Comparison of ENCODE assay signal across 26 cellular contexts in genomic region chr15:39591141-39591895, GRCh38. TPM values are rescaled to one million over a fixed set of nuclear protein-coding genes. Genes with fewer than 3 reads are reported as not detected.
DNase-seq lines count a peak whose midpoint lies in the region; ATAC-seq, FAIRE-seq and TF ChIP-seq lines count a peak whose summit lies in the region.
"Had no signal": no experiment of that assay in that cellular context is flagged by ENCODE, and none has a peak within 500 bp of the region (broad histone marks: within the 10 kb centered on the region; RNA-seq: fewer than 3 reads in every experiment).

No MANE protein-coding gene starts in this region.

- peaks cover 8% of the 10 kb centered on the region for H3K36me3 Mint-ChIP-seq in activated CD4-positive, alpha-beta T cell treated with anti-CD3 and anti-CD28 coated beads, Interleukin-2, amount 10 ng/mL, durations not matched to agents 24 days and 14 days (ENCODE audit: low read depth)
- H3K36me3 Mint-ChIP-seq: CD4-positive, CD25-positive, alpha-beta regulatory T cell had no signal

- H3K4me3 ChIP-seq in bronchial epithelial cell (ENCODE audit: low read depth, low read length) (no peak overlapping the region), fibroblast of villous mesenchyme (ENCODE audit: low read depth, low read length) (no peak overlapping the region)
- H3K4me3 ChIP-seq: colonic mucosa, tibial artery had no signal

- H3K27me3 Mint-ChIP-seq in activated CD4-positive, alpha-beta T cell treated with anti-CD3 and anti-CD28 coated beads, Interleukin-2, amount 10 ng/mL, durations not matched to agents 24 days and 14 days, result peaks cover 3% of the 10 kb centered on the region

- TF ChIP-seq CTCF in bronchial epithelial cell (IDR thresholded peaks at IDR 0.05; ENCODE audit: insufficient read depth, low read length, severe bottlenecking) (no peak), fibroblast of villous mesenchyme (IDR thresholded peaks at IDR 0.05; ENCODE audit: insufficient read depth, low read depth, low read length) (no peak)

- no peaks in the 10 kb centered on the region for H3K9me3 Mint-ChIP-seq in activated CD4-positive, alpha-beta T cell treated with anti-CD3 and anti-CD28 coated beads, Interleukin-2, amount 10 ng/mL, durations not matched to agents 24 days and 14 days
- H3K9me3 Mint-ChIP-seq: CD4-positive, CD25-positive, alpha-beta regulatory T cell; nephron progenitor cell had no signal

- peaks cover 50% of the 10 kb centered on the region for H3K36me3 ChIP-seq in bronchial epithelial cell (ENCODE audit: control insufficient read depth, insufficient read depth, low read length)

- peak; percentile 76 for FAIRE-seq in bronchial epithelial cell (lab: Jason Lieb, UNC)
- FAIRE-seq: A204.1, GM18507, HepG2, RCC 7860 had no signal

- H3K27me3 ChIP-seq in bronchial epithelial cell (ENCODE audit: control insufficient read depth, insufficient read depth, low read length), result no peaks in the 10 kb centered on the region
- H3K27me3 ChIP-seq: colonic mucosa, tibial artery had no signal

- no peak overlapping the region for H3K4me3 Mint-ChIP-seq in activated CD4-positive, alpha-beta T cell treated with anti-CD3 and anti-CD28 coated beads, Interleukin-2, amount 10 ng/mL, durations not matched to agents 24 days and 14 days
- H3K4me3 Mint-ChIP-seq: CD4-positive, CD25-positive, alpha-beta regulatory T cell; nephron progenitor cell had no signal

- no peak overlapping the region for H3K27ac Mint-ChIP-seq in activated CD4-positive, alpha-beta T cell treated with anti-CD3 and anti-CD28 coated beads, Interleukin-2, amount 10 ng/mL, durations not matched to agents 24 days and 14 days
- H3K27ac Mint-ChIP-seq: nephron progenitor cell had no signal

- H3K4me1 Mint-ChIP-seq in activated CD4-positive, alpha-beta T cell treated with anti-CD3 and anti-CD28 coated beads, Interleukin-2, amount 10 ng/mL, durations not matched to agents 24 days and 14 days, result peaks cover 7% of the 10 kb centered on the region

- intact Hi-C loops in activated CD4-positive, alpha-beta T cell treated with anti-CD3 and anti-CD28 coated beads, Interleukin-2, amount 10 ng/mL, durations not matched to agents 24 days and 14 days (cut with micrococcal nuclease), result no loop called here
- intact Hi-C loops in cardiac septum (cut with DNase I), result no loop called here

- no peak for ATAC-seq in GM21576 (IDR thresholded peaks at IDR 0.05; ENCODE audit: unreplicated experiment)
- ATAC-seq: HepG2 had no signal

- DNase-seq in activated CD4-positive, alpha-beta T cell treated with anti-CD3 and anti-CD28 coated beads, Interleukin-2, amount 10 ng/mL, durations not matched to agents 24 days and 14 days, result peak; percentile 48
- no peak for DNase-seq in activated CD4-positive, alpha-beta T cell treated with anti-CD3 and anti-CD28 coated beads for 4 hours
- peak; percentile 14 for DNase-seq in bronchial epithelial cell (ENCODE audit: low read depth)
- peak; percentile 34 for DNase-seq in fibroblast of villous mesenchyme (ENCODE audit: low read depth)
- DNase-seq in stromal cell of bone marrow (ENCODE audit: low read depth), result peak; percentile 4
- DNase-seq in globus pallidus (ENCODE audit: low spot score), result no peak
- DNase-seq in cardiac septum (ENCODE audit: low spot score), result no peak
- DNase-seq: activated CD4-positive, alpha-beta T cell treated with anti-CD3 and anti-CD28 coated beads, Interleukin-2, amount 50 U/mL, for 4 hours; activated naive CD4-positive, alpha-beta T cell treated with Interleukin-2 at 50 U/mL for 16 hours; activated T-cell treated with anti-CD3 and anti-CD28 coated beads for 4 hours; aorta; CD4-positive, CD25-positive, alpha-beta regulatory T cell; colonic mucosa; DMS153; GOT3; hypothalamus; MM.1S; NCI-H187; NCI-H345; nephron progenitor cell; tibial artery had no signal

RNA-seq across cellular contexts. Expression of gene THBS1, which starts 10.4 kb away (rescaled TPM):
- total RNA-seq in activated CD4-positive, alpha-beta T cell treated with anti-CD3 and anti-CD28 coated beads, Interleukin-2, amount 10 ng/mL, durations not matched to agents 24 days and 14 days, result 1.9 and 2.8 TPM in 2 replicates
- 37.8 and 162 TPM in 2 replicates for total RNA-seq in bronchial epithelial cell
- 7,420 and 8,241 TPM in 2 replicates for total RNA-seq in fibroblast of villous mesenchyme
- 283 TPM for total RNA-seq in cardiac septum

Comparison
In these comparisons a context has a peak if more than half of its experiments do, and no peak if none do; other contexts are left out.
1. DNase-seq: peak in activated CD4-positive, alpha-beta T cell treated with anti-CD3 and anti-CD28 coated beads, Interleukin-2, amount 10 ng/mL, durations not matched to agents 24 days and 14 days (single experiment), bronchial epithelial cell (single experiment), fibroblast of villous mesenchyme (single experiment) and stromal cell of bone marrow (single experiment); none in activated CD4-positive, alpha-beta T cell treated with anti-CD3 and anti-CD28 coated beads for 4 hours (0 of 2), globus pallidus (single experiment) and cardiac septum (single experiment).
2. RNA of gene THBS1, which starts 10.4 kb away (total RNA-seq): 7,420 to 8,241 TPM in fibroblast of villous mesenchyme, 283 TPM in cardiac septum (single experiment) and 37.8 to 162 TPM in bronchial epithelial cell; 1.9 to 2.8 TPM in activated CD4-positive, alpha-beta T cell treated with anti-CD3 and anti-CD28 coated beads, Interleukin-2, amount 10 ng/mL, durations not matched to agents 24 days and 14 days; every median in the first group is over 10 times any median in the second.